ENCODE assay signal across 7 cellular contexts in genomic region chr10:8049151-8049873, GRCh38. TPM values are rescaled to one million over a fixed set of nuclear protein-coding genes. Genes with fewer than 3 reads are reported as not detected.
DNase-seq lines count a peak whose midpoint lies in the region; ATAC-seq and TF ChIP-seq lines count a peak whose summit lies in the region.

No MANE protein-coding gene starts in this region.

- no peaks in the 10 kb centered on the region for H3K9me3 ChIP-seq in psoas muscle
- no peaks in the 10 kb centered on the region for H3K9me3 ChIP-seq in ovary

- TF ChIP-seq CTCF in GM12864 (IDR thresholded peaks at IDR 0.05; ENCODE audit: low read depth, low read length, missing control alignments) (no peak), epithelial cell of esophagus (IDR thresholded peaks at IDR 0.05; ENCODE audit: insufficient read depth, low read depth, low read length, missing control alignments) (no peak), psoas muscle (IDR thresholded peaks at IDR 0.05) (no peak), ovary (IDR thresholded peaks at IDR 0.05) (no peak)

- TF ChIP-seq POLR2A in ovary (IDR thresholded peaks at IDR 0.05), result no peak

- TF ChIP-seq EP300 in ovary (IDR thresholded peaks at IDR 0.05), result no peak

- DNase-seq in GM12864 (ENCODE audit: low read depth) (no peak), NCI-H146 treated with DMSO at 0.1 percent for 48 hours (lab: John Stamatoyannopoulos, UW; ENCODE audit: unreplicated experiment) (peak; percentile 63), epithelial cell of esophagus (ENCODE audit: low read depth) (no peak), psoas muscle (no peak), SKM-1 treated with dmso at 0.1 percent for 144 hours (lab: John Stamatoyannopoulos, UW; ENCODE audit: unreplicated experiment) (no peak), SHP77 (lab: John Stamatoyannopoulos, UW) (no peak), ovary (no peak)

- H3K36me3 ChIP-seq in psoas muscle (ENCODE audit: insufficient read depth in 1 of 2, low read depth in 1 of 2), result no peaks in the 10 kb centered on the region
- H3K36me3 ChIP-seq in ovary, result no peaks in the 10 kb centered on the region

- H3K4me3 ChIP-seq in GM12864 (ENCODE audit: low read depth, low read length), result peak overlapping the region; percentile 16; the same call in 1 of the 2 replicates
- peak overlapping the region; percentile 22 for H3K4me3 ChIP-seq in epithelial cell of esophagus (ENCODE audit: low read length)
- peak overlapping the region; percentile 65 for H3K4me3 ChIP-seq in psoas muscle
- H3K4me3 ChIP-seq in ovary, result no peak overlapping the region

- H3K4me1 ChIP-seq in psoas muscle (peaks cover 40% of the 10 kb centered on the region), ovary (ENCODE audit: insufficient read depth) (peaks cover 15% of the 10 kb centered on the region)

- intact Hi-C loops in psoas muscle (cut with DNase I), result no loop called here
- intact Hi-C loops in ovary (cut with DNase I), result no loop called here

- H3K27me3 ChIP-seq in psoas muscle (ENCODE audit: insufficient read depth in 3 of 3, low read length in 2 of 3) (peaks cover 0 to 99% (median 68%) of the 10 kb centered on the region in 3 donors), ovary (peaks cover 7% of the 10 kb centered on the region)

- H3K27ac ChIP-seq in psoas muscle (no peak overlapping the region), ovary (no peak overlapping the region)

- WGBS in psoas muscle, 3 donors, result 2 to 4% (median 3%) methylated on average over 47 to 49 of the region's 49 CpGs
- 3 to 5% (median 3%) methylated on average over 49 of the region's 49 CpGs for WGBS in ovary, 3 donors

- no peak for ATAC-seq in psoas muscle

RNA-seq across cellular contexts. Expression of gene GATA3, which starts 5.2 kb away (rescaled TPM):
- total RNA-seq in psoas muscle (1 to 10 TPM in 2 of 4 donors, under 1 TPM in 2; 0.64 to 1.8 (median 0.89) TPM), ovary (under 1 TPM in 5 of 7 donors, not detected in 2; 0.15 to 0.48 (median 0.38) TPM)
- polyA plus RNA-seq in psoas muscle (1 to 10 TPM in 1 of 3 donors, under 1 TPM in 2; 0.64 to 1.2 (median 0.74) TPM), ovary (under 1 TPM; 0.24 to 0.47 TPM)
